In genomic region chr14:97185186-97185585, GRCh38 we compare ENCODE assay signal across 10 cellular contexts.
DNase-seq lines count a peak whose midpoint lies in the region; ATAC-seq and TF ChIP-seq lines count a peak whose summit lies in the region.
"Had no signal": no experiment of that assay in that cellular context is flagged by ENCODE, and none has a peak within 500 bp of the region (broad histone marks: within the 10 kb centered on the region; RNA-seq: fewer than 3 reads in every experiment).

No MANE protein-coding gene starts in this region.

- TF ChIP-seq CTCF in HL-60 (IDR thresholded peaks at IDR 0.05; ENCODE audit: insufficient read depth, low read length) (peak; percentile 13), WERI-Rb-1 (IDR thresholded peaks at IDR 0.05; ENCODE audit: low read depth, low read length) (peak; percentile 63), lower lobe of right lung (IDR thresholded peaks at IDR 0.05) (peak; percentile 27)

- no peak for ATAC-seq in lower lobe of right lung
- no peak for ATAC-seq in GM21360 (IDR thresholded peaks at IDR 0.05; ENCODE audit: unreplicated experiment)

- H3K4me1 ChIP-seq in lower lobe of right lung = no peaks in the 10 kb centered on the region

- no peaks in the 10 kb centered on the region for H3K27me3 ChIP-seq in HL-60 (ENCODE audit: insufficient read depth, poor library complexity, severe bottlenecking)
- peaks cover 32% of the 10 kb centered on the region for H3K27me3 ChIP-seq in WERI-Rb-1 (ENCODE audit: insufficient read depth, low read depth, severe bottlenecking)
- H3K27me3 ChIP-seq in lower lobe of right lung (ENCODE audit: low read depth) = no peaks in the 10 kb centered on the region

- no peak overlapping the region for H3K4me3 ChIP-seq in HL-60 (replicated peaks; ENCODE audit: insufficient read depth, low read length)
- H3K4me3 ChIP-seq in WERI-Rb-1 (ENCODE audit: low read depth, low read length) = no peak overlapping the region
- no peak overlapping the region for H3K4me3 ChIP-seq in lower lobe of right lung
- H3K4me3 ChIP-seq: lung had no signal

- H3K9me3 ChIP-seq in WERI-Rb-1 (ENCODE audit: severe bottlenecking) (peaks cover 4% of the 10 kb centered on the region), lower lobe of right lung (no peaks in the 10 kb centered on the region)

- H3K36me3 ChIP-seq in WERI-Rb-1 (no peaks in the 10 kb centered on the region), lower lobe of right lung (no peaks in the 10 kb centered on the region)

- DNase-seq in NCI-H1694 treated with DMSO at 0.1 percent for 48 hours (lab: John Stamatoyannopoulos, UW) (peak; percentile 22), NCI-H1694 (lab: John Stamatoyannopoulos, UW) (no peak), HL-60 (ENCODE audit: low read depth in 1 of 2, low spot score in 1 of 2) (no peak), WERI-Rb-1 (no peak), lower lobe of right lung (no peak), GM19240 (ENCODE audit: insufficient read length, low spot score) (no peak), SK-N-DZ (ENCODE audit: low spot score) (no peak)
- DNase-seq: activated CD4-positive, CD25-positive, alpha-beta regulatory T cell had no signal

- H3K27ac ChIP-seq in HL-60 (replicated peaks) = no peak overlapping the region
- no peak overlapping the region for H3K27ac ChIP-seq in WERI-Rb-1
- no peak overlapping the region for H3K27ac ChIP-seq in lower lobe of right lung

- intact Hi-C loops in lower lobe of right lung (cut with DNase I) = no loop called here

Comparison
In these comparisons a context has a peak if more than half of its experiments do, and no peak if none do; other contexts are left out.
1. CTCF ChIP-seq: peak in every context shown above with its lines; median percentile 63 in WERI-Rb-1; 27 in lower lobe of right lung; 13 in HL-60.